22 cellular contexts compared by ENCODE assay signal in the genomic region with DNA sequence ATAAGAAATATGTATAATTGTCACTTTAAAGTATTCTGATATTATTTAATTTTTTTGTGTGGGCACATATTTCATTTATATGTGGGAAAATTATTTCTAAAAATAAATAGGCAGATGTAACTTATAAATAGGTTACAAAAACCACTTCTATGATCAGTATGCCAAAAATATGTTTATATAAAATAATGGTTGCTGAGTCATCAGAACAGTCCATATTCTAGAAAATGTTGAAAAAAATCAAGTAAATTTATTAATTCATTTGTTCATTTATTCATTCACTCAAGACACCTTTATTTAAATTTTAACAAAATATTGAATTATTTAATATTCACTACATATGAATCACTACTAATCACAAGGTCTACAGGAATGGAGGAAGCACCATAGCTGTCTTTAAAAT.
"Had no signal": no experiment of that assay in that cellular context is flagged by ENCODE, and none has a peak within 500 bp of the region (broad histone marks: within the 10 kb centered on the region; RNA-seq: fewer than 3 reads in every experiment).

No MANE protein-coding gene starts in this region.

- H3K27me3 ChIP-seq: dorsolateral prefrontal cortex, esophagus muscularis mucosa, gastrocnemius medialis, heart right ventricle, left lung had no signal

- DNase-seq: dermis blood vessel endothelial cell; dorsolateral prefrontal cortex; effector CD4-positive, alpha-beta T cell; effector memory CD4-positive, alpha-beta T cell; foreskin keratinocyte; gastrocnemius medialis; glutamatergic neuron; head of caudate nucleus; heart right ventricle; hippocampal formation; left cardiac atrium; left lung; left ventricle myocardium superior; lower lobe of right lung; mesenchymal stem cell; mucosa of descending colon had no signal

- FAIRE-seq: colon, endothelial cell of umbilical vein, islet of Langerhans, keratinocyte had no signal

- H3K36me3 ChIP-seq: esophagus muscularis mucosa, gastrocnemius medialis, heart right ventricle, left lung, lower lobe of right lung had no signal

- H3K4me3 ChIP-seq: coronary artery, dorsolateral prefrontal cortex, esophagus muscularis mucosa, gastrocnemius medialis, heart right ventricle, left lung, lower lobe of right lung, mucosa of descending colon had no signal

- H3K9me3 ChIP-seq: esophagus muscularis mucosa, gastrocnemius medialis, heart right ventricle, left lung, lower lobe of right lung, mucosa of descending colon had no signal

- H3K4me1 ChIP-seq: foreskin keratinocyte, gastrocnemius medialis, heart right ventricle, left lung, lower lobe of right lung had no signal

- H3K27ac ChIP-seq: coronary artery, esophagus muscularis mucosa, foreskin keratinocyte, gastrocnemius medialis, heart right ventricle, left lung, lower lobe of right lung had no signal

- ATAC-seq: foreskin keratinocyte, gastrocnemius medialis, heart right ventricle, left cardiac atrium, left lung, left ventricle myocardium superior, lower lobe of right lung, mucosa of descending colon had no signal
